ENCODE assay signal across 10 cellular contexts in the genomic region with DNA sequence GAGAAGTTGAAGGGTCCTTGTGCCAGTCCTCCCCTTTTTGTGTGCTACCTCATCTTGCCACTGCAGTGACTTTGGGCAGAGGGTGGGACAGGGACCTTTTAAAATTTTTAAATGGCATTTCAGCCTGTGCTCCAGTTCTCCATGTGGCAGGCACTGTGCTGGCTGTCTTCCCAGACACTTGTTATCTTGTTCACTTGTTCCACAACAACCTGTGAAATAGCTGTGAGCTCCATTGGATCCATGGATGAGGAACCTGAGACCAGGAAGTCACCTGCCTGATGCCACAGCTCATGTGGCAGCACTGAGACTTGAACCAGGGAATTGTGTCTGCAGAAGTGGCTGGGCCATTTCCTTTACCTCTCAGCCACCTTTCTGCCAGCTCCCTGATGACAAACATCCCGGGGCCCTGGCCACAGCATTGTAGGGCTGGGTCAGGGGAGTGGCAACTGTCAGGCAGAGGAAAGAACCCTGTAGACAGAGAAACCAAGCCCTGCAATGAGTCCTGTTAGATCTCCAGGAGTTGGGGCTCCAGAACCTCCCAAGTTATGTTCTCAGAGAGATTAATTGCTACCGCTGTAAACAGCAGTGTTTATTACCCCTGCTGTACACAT. TPM values are rescaled to one million over a fixed set of nuclear protein-coding genes. Genes with fewer than 3 reads are reported as not detected.
DNase-seq lines count a peak whose midpoint lies in the region; ATAC-seq lines count a peak whose summit lies in the region.
"Had no signal": no experiment of that assay in that cellular context is flagged by ENCODE, and none has a peak within 500 bp of the region (broad histone marks: within the 10 kb centered on the region; RNA-seq: fewer than 3 reads in every experiment).

No MANE protein-coding gene starts in this region.

- DNase-seq in stimulated activated naive CD8-positive, alpha-beta T cell treated with anti-CD3 and anti-CD28 coated beads, Interleukin-15, Interleukin-2, amounts not matched to agents 100 U/mL and 50 U/mL, for 24 hours = no peak
- DNase-seq in naive B cell = no peak
- DNase-seq in NCI-H1048 (lab: John Stamatoyannopoulos, UW) = no peak
- no peak for DNase-seq in inferior parietal cortex (ENCODE audit: extremely low spot score)
- no peak for DNase-seq in effector CD8-positive, alpha-beta T cell (lab: John Stamatoyannopoulos, UW)
- DNase-seq: activated CD4-positive, CD25-positive, alpha-beta regulatory T cell treated with anti-CD3 and anti-CD28 coated beads, Interleukin-2, amount 50 U/mL, for 72 hours; NCI-H510A treated with DMSO at 0.1 percent for 48 hours had no signal

- H3K4me3 Mint-ChIP-seq in stimulated activated naive CD8-positive, alpha-beta T cell treated with anti-CD3 and anti-CD28 coated beads, Interleukin-15, Interleukin-2, amounts not matched to agents 100 ng/mL and 50 ng/mL, for 24 hours = peak overlapping the region; percentile 95
- peak overlapping the region in 6 of 8 donors; percentile 42 to 94 (median 75) for H3K4me3 Mint-ChIP-seq in naive B cell

- H3K9me3 Mint-ChIP-seq in stimulated activated naive CD8-positive, alpha-beta T cell treated with anti-CD3 and anti-CD28 coated beads, Interleukin-15, Interleukin-2, amounts not matched to agents 100 ng/mL and 50 ng/mL, for 24 hours = no peaks in the 10 kb centered on the region
- no peaks in the 10 kb centered on the region for H3K9me3 Mint-ChIP-seq in naive B cell

- peaks cover 45% of the 10 kb centered on the region for H3K36me3 Mint-ChIP-seq in stimulated activated naive CD8-positive, alpha-beta T cell treated with anti-CD3 and anti-CD28 coated beads, Interleukin-15, Interleukin-2, amounts not matched to agents 100 ng/mL and 50 ng/mL, for 24 hours (ENCODE audit: low read depth)
- peaks cover 0 to 17% of the 10 kb centered on the region in 2 donors for H3K36me3 Mint-ChIP-seq in naive B cell

- H3K27me3 Mint-ChIP-seq in stimulated activated naive CD8-positive, alpha-beta T cell treated with anti-CD3 and anti-CD28 coated beads, Interleukin-15, Interleukin-2, amounts not matched to agents 100 ng/mL and 50 ng/mL, for 24 hours = no peaks in the 10 kb centered on the region
- H3K27me3 Mint-ChIP-seq in naive B cell = no peaks in the 10 kb centered on the region

- H3K27ac Mint-ChIP-seq in stimulated activated naive CD8-positive, alpha-beta T cell treated with anti-CD3 and anti-CD28 coated beads, Interleukin-15, Interleukin-2, amounts not matched to agents 100 ng/mL and 50 ng/mL, for 24 hours = peak overlapping the region; percentile 97
- peak overlapping the region in 4 of 6 donors; percentile 70 to 97 (median 95) for H3K27ac Mint-ChIP-seq in naive B cell

- ATAC-seq in stimulated activated naive CD8-positive, alpha-beta T cell treated with anti-CD3 and anti-CD28 coated beads, Interleukin-15, Interleukin-2, amounts not matched to agents 100 U/mL and 50 U/mL, for 24 hours = no peak
- ATAC-seq in naive B cell (ENCODE audit: low read depth in 2 of 2) (no peak), HG02870 (IDR thresholded peaks at IDR 0.05; ENCODE audit: unreplicated experiment) (no peak)

- H3K4me1 Mint-ChIP-seq in stimulated activated naive CD8-positive, alpha-beta T cell treated with anti-CD3 and anti-CD28 coated beads, Interleukin-15, Interleukin-2, amounts not matched to agents 100 ng/mL and 50 ng/mL, for 24 hours (ENCODE audit: low read depth) = peaks cover 89% of the 10 kb centered on the region
- H3K4me1 Mint-ChIP-seq in naive B cell = peaks cover 76 to 88% (median 82%) of the 10 kb centered on the region in 3 donors

- peak overlapping the region; percentile 88 for H3K27ac ChIP-seq in cingulate gyrus (ENCODE audit: low read depth, low read length)

RNA-seq across cellular contexts. Expression of a gene that starts 6.4 kb away (rescaled TPM):
- 100 to 1,000 TPM in 4 of 6 donors, 10 to 100 TPM in 2; 66.8 to 184 (median 124) TPM for polyA plus RNA-seq in naive B cell (ENCODE audit: low read depth in 6 of 6)

RNA-seq across cellular contexts. Expression of a gene that starts 27.3 kb away (rescaled TPM):
- 100 to 1,000 TPM; 111 to 167 (median 145) TPM for polyA plus RNA-seq in naive B cell (ENCODE audit: low read depth in 6 of 6)

RNA-seq across cellular contexts. Expression of a gene that starts 30.0 kb away (rescaled TPM):
- polyA plus RNA-seq in naive B cell (ENCODE audit: low read depth in 6 of 6) = not detected

RNA-seq across cellular contexts. Expression of a gene that starts 44.9 kb away (rescaled TPM):
- polyA plus RNA-seq in naive B cell (ENCODE audit: low read depth in 6 of 6) = not detected

RNA-seq across cellular contexts. Expression of a gene that starts 54.4 kb away (rescaled TPM):
- polyA plus RNA-seq in naive B cell (ENCODE audit: low read depth in 6 of 6) = 10 to 100 TPM; 48.3 to 88.8 (median 59.8) TPM
